In the genomic region with DNA sequence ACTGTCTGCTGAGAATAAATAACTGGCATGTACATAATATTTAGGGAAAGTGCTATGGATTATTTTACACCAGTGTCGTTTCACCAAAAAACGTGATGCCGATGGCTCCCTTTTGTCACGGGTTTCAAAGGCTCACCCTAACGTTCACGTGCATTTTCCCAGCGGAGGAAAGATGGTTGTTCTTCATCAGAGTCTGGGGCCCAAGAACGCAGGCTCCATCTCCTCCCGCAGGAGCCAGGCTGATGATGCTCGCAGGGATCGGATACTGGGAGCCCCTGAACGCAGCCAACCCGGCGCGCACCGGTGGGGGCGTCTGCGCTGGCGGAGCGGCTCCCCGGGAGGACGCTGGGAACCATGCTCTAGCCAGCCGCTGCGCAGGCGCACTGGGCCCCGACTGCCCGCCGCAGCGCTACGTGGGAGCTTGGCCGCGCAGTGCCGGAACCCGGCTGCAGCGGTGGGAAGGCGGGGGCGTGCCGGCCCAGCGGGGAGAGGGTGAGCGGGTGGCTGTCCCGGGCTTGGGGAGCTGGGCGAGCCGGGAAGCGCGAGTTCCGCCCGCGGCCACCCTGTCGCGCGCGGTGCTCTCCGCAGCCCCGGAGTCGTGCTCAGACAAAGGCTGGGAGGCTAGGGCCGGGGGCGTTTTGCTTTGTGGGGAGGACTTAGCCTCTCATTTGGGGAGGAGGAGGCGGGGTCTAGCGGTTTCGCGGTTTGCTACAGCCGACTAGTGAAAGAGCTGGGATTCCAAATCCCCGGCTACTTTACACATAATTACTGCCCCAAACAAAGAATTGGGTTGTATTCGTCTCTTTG, we compare ENCODE assay signal across 8 cellular contexts.
A peak's percentile ranks its signal among the peaks of the same experiment; 100 is the strongest.
DNase-seq lines count a peak whose midpoint lies in the region; ATAC-seq and TF ChIP-seq lines count a peak whose summit lies in the region.

Gene ZFP69B, plus strand, starts transcription at position 793 of the 807 bp plus-strand sequence. CDS start 486 bp downstream, outside the sequence.

- no peaks in the 10 kb centered on the region for H3K79me2 ChIP-seq in OCI-LY3 (ENCODE audit: low read length)

- DNase-seq in DMS 273 (lab: John Stamatoyannopoulos, UW; ENCODE audit: unreplicated experiment): peak; percentile 100
- DNase-seq in HuH-7.5 (ENCODE audit: low spot score): peak; percentile 85
- peak; percentile 91 for DNase-seq in activated T-cell treated with anti-CD3 and anti-CD28 coated beads for 48 hours (ENCODE audit: low read depth)
- peak; percentile 91 to 92 for DNase-seq in erythroblast (lab: John Stamatoyannopoulos, UW)
- DNase-seq in stimulated activated CD8-positive, alpha-beta memory T cell treated with anti-CD3 and anti-CD28 coated beads, Interleukin-4, amount 100 ng/mL, for 24 hours (ENCODE audit: low read depth): peak; percentile 90

- H3K4me2 ChIP-seq in OCI-LY3 (ENCODE audit: low read length): peak within 1 kb of the TSS; percentile 37

- H3K4me1 ChIP-seq in OCI-LY3 (ENCODE audit: low read length): no peaks in the 10 kb centered on the region
- peaks cover 0 to 3% of the 10 kb centered on the region in 2 donors for H3K4me1 ChIP-seq in mucosa of rectum (ENCODE audit: control insufficient read depth in 2 of 2, insufficient read depth in 2 of 2, low read length in 2 of 2)

- peak; percentile 87 for ATAC-seq in GM21515 (IDR thresholded peaks at IDR 0.05; ENCODE audit: unreplicated experiment)

- no peak within 1 kb of the TSS for H3K9ac ChIP-seq in OCI-LY3 (ENCODE audit: low read length)
- peak within 1 kb of the TSS; percentile 70 to 72 for H3K9ac ChIP-seq in mucosa of rectum (ENCODE audit: low read depth in 1 of 2, low read length in 2 of 2)

- H3K4me3 ChIP-seq in OCI-LY3 (ENCODE audit: low read length) (peak within 1 kb of the TSS; percentile 69), mucosa of rectum (ENCODE audit: low read length in 2 of 2) (peak within 1 kb of the TSS; percentile 72 to 79)

- no peaks in the 10 kb centered on the region for H4K20me1 ChIP-seq in OCI-LY3 (ENCODE audit: insufficient read depth, low read length)

- H3K9me3 ChIP-seq in OCI-LY3 (ENCODE audit: insufficient read depth, low read length) (peaks cover 8% of the 10 kb centered on the region; the same call in 1 of the 2 replicates), mucosa of rectum (ENCODE audit: control insufficient read depth in 2 of 2, low read length in 2 of 2) (peaks cover 3 to 6% of the 10 kb centered on the region in 2 donors)

- H3K27me3 ChIP-seq in OCI-LY3 (ENCODE audit: low read depth, low read length) (no peaks in the 10 kb centered on the region), mucosa of rectum (ENCODE audit: control insufficient read depth in 2 of 2, insufficient read depth in 2 of 2, low read length in 2 of 2) (no peaks in the 10 kb centered on the region)

- no peak within 1 kb of the TSS for H3K27ac ChIP-seq in OCI-LY3 (ENCODE audit: low read length)
- H3K27ac ChIP-seq in mucosa of rectum (ENCODE audit: low read depth in 2 of 2, low read length in 2 of 2): peak within 1 kb of the TSS; percentile 54 to 69

- peaks cover 28% of the 10 kb centered on the region for H3K36me3 ChIP-seq in OCI-LY3 (replicated peaks; ENCODE audit: low read depth, low read length)
- H3K36me3 ChIP-seq in mucosa of rectum (ENCODE audit: control insufficient read depth in 2 of 2, insufficient read depth in 2 of 2, low read length in 2 of 2): no peaks in the 10 kb centered on the region

- H2AFZ ChIP-seq in OCI-LY3 (ENCODE audit: low read depth, low read length): no peak within 1 kb of the TSS

- TF ChIP-seq CTCF in OCI-LY3 (IDR thresholded peaks at IDR 0.05; ENCODE audit: low read depth, low read length): no peak

- peak; percentile 77 for TF ChIP-seq POLR2A in erythroblast (IDR thresholded peaks at IDR 0.05; ENCODE audit: low read length)
